11 cellular contexts compared by ENCODE assay signal in the genomic region with DNA sequence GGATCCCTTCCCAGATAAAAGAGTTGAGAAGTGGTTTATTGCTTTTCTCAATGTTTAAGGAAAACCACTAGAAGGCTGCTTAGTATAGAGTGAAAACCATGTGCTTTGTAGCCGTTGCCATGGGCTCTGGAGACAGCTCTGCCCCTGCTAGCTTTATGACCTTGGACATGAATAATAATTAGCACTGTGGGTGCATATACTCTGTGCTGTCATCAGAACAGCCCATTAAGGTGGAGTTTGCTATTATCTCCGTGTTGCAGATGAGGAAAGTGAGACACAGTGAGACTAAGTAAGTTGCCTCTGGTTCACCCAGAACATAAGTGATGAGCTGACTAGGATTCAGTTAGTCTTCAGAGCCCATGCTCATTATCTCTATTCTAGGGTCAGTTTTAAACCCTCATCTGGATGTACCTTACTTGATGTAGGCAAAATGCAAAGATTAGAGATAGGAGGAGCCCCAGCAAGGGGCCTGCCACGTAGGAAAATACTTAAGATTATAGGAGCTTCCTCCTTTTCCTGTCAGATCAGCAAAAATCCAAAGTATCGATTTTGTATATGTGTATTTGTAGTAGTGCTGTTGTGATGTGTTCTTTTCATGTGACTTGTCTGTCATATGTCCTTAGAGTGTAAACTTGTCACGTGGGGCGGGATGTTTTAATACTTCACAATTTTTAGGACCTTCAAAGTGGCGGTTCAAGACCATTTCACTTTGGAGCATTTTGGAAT.
DNase-seq lines count a peak whose midpoint lies in the region; ATAC-seq and TF ChIP-seq lines count a peak whose summit lies in the region.
"Had no signal": no experiment of that assay in that cellular context is flagged by ENCODE, and none has a peak within 500 bp of the region (broad histone marks: within the 10 kb centered on the region; RNA-seq: fewer than 3 reads in every experiment).

No MANE protein-coding gene starts in this region.

- H3K4me1 ChIP-seq in CD4-positive, alpha-beta memory T cell (ENCODE audit: insufficient read depth, low read length), result peaks cover 21% of the 10 kb centered on the region

- no peak for DNase-seq in CD4-positive, alpha-beta memory T cell
- DNase-seq in OCI-M1 (lab: John Stamatoyannopoulos, UW) (peak; percentile 60), posterior vena cava (ENCODE audit: low spot score) (no peak), 8988T (no peak)
- no peak for DNase-seq in activated CD8-positive, alpha-beta T cell treated with anti-CD3 and anti-CD28 coated beads, Interleukin-2, amount 10 ng/mL, durations not matched to agents 7 days and 5 days
- DNase-seq: DMS79, heart left ventricle, psoas muscle had no signal

- peaks cover 41 to 56% (median 49%) of the 10 kb centered on the region in 4 donors for H3K4me1 Mint-ChIP-seq in CD4-positive, alpha-beta memory T cell
- peaks cover 20% of the 10 kb centered on the region for H3K4me1 Mint-ChIP-seq in activated CD8-positive, alpha-beta T cell treated with anti-CD3 and anti-CD28 coated beads, Interleukin-2, amount 10 ng/mL, durations not matched to agents 7 days and 5 days (ENCODE audit: low read depth)

- CTCF ChIA-PET in CD4-positive, alpha-beta memory T cell (lab: Charles Lee; ENCODE audit: partially characterized antibody), result no interaction called here
- CTCF ChIA-PET in activated CD8-positive, alpha-beta T cell treated with anti-CD3 and anti-CD28 coated beads, Interleukin-2, amount 10 ng/mL, durations not matched to agents 7 days and 5 days (lab: Charles Lee), result interaction anchor here (1.2 kb wide), 1 partner anchor 10 kb away, joined by 3 read pairs; no protein-coding TSS in a partner anchor

- no peak overlapping the region for H3K27ac ChIP-seq in CD4-positive, alpha-beta memory T cell (ENCODE audit: low read depth, low read length)
- H3K27ac ChIP-seq: heart left ventricle, psoas muscle had no signal

- POLR2A ChIA-PET in CD4-positive, alpha-beta memory T cell (lab: Charles Lee; ENCODE audit: partially characterized antibody), result interaction anchor here (0.8 kb wide), 1 partner anchor 102 kb away, joined by 5 read pairs; a partner anchor contains a TSS
- POLR2A ChIA-PET in activated CD8-positive, alpha-beta T cell treated with anti-CD3 and anti-CD28 coated beads, Interleukin-2, amount 10 ng/mL, durations not matched to agents 7 days and 5 days (lab: Charles Lee), result no interaction called here

- ATAC-seq in GM21360 (IDR thresholded peaks at IDR 0.05; ENCODE audit: unreplicated experiment), result peak; percentile 29
- ATAC-seq in HG02885 (IDR thresholded peaks at IDR 0.05; ENCODE audit: poor library complexity, unreplicated experiment), result peak; percentile 44
- no peak for ATAC-seq in activated CD8-positive, alpha-beta T cell treated with anti-CD3 and anti-CD28 coated beads, Interleukin-2, amount 10 ng/mL, durations not matched to agents 7 days and 5 days
- ATAC-seq in GM18505 (IDR thresholded peaks at IDR 0.05; ENCODE audit: unreplicated experiment), result no peak
- ATAC-seq: heart left ventricle, psoas muscle had no signal

- intact Hi-C loops in CD4-positive, alpha-beta memory T cell (cut with micrococcal nuclease), result no loop called here
- intact Hi-C loops in posterior vena cava (cut with DNase I), result no loop called here

- no peaks in the 10 kb centered on the region for H3K27me3 ChIP-seq in CD4-positive, alpha-beta memory T cell (ENCODE audit: insufficient read depth, low read length)
- H3K27me3 ChIP-seq: heart left ventricle had no signal

- H3K4me3 ChIP-seq in CD4-positive, alpha-beta memory T cell (ENCODE audit: low read length in 2 of 2), result no peak overlapping the region
- H3K4me3 ChIP-seq: heart left ventricle, psoas muscle had no signal

- peak overlapping the region in 5 of 8 donors; percentile 13 to 71 (median 32) for H3K4me3 Mint-ChIP-seq in CD4-positive, alpha-beta memory T cell
- H3K4me3 Mint-ChIP-seq in activated CD8-positive, alpha-beta T cell treated with anti-CD3 and anti-CD28 coated beads, Interleukin-2, amount 10 ng/mL, durations not matched to agents 7 days and 5 days, result no peak overlapping the region

- no peaks in the 10 kb centered on the region for H3K27me3 Mint-ChIP-seq in CD4-positive, alpha-beta memory T cell
- no peaks in the 10 kb centered on the region for H3K27me3 Mint-ChIP-seq in activated CD8-positive, alpha-beta T cell treated with anti-CD3 and anti-CD28 coated beads, Interleukin-2, amount 10 ng/mL, durations not matched to agents 7 days and 5 days (ENCODE audit: low read depth)

- peak overlapping the region in 3 of 7 donors; percentile 7 to 72 (median 51) for H3K27ac Mint-ChIP-seq in CD4-positive, alpha-beta memory T cell
- H3K27ac Mint-ChIP-seq in activated CD8-positive, alpha-beta T cell treated with anti-CD3 and anti-CD28 coated beads, Interleukin-2, amount 10 ng/mL, durations not matched to agents 7 days and 5 days, result no peak overlapping the region

- H3K36me3 ChIP-seq in CD4-positive, alpha-beta memory T cell (ENCODE audit: insufficient read depth, low read length), result no peaks in the 10 kb centered on the region

- H3K9me3 Mint-ChIP-seq in CD4-positive, alpha-beta memory T cell, result peaks cover 0 to 4% (median 0%) of the 10 kb centered on the region in 8 donors
- no peaks in the 10 kb centered on the region for H3K9me3 Mint-ChIP-seq in activated CD8-positive, alpha-beta T cell treated with anti-CD3 and anti-CD28 coated beads, Interleukin-2, amount 10 ng/mL, durations not matched to agents 7 days and 5 days (ENCODE audit: insufficient read depth)

- TF ChIP-seq POLR2A in GM18505 (IDR thresholded peaks at IDR 0.05; ENCODE audit: borderline replicate concordance, extremely low read depth, insufficient read depth, insufficient read length), result no peak

- peaks cover 33 to 38% of the 10 kb centered on the region in 2 donors for H3K36me3 Mint-ChIP-seq in CD4-positive, alpha-beta memory T cell
- peaks cover 35% of the 10 kb centered on the region for H3K36me3 Mint-ChIP-seq in activated CD8-positive, alpha-beta T cell treated with anti-CD3 and anti-CD28 coated beads, Interleukin-2, amount 10 ng/mL, durations not matched to agents 7 days and 5 days (ENCODE audit: low read depth)

- no peaks in the 10 kb centered on the region for H3K9me3 ChIP-seq in CD4-positive, alpha-beta memory T cell (ENCODE audit: control insufficient read depth in 1 of 2, low read length in 2 of 2)
- H3K9me3 ChIP-seq: heart left ventricle, psoas muscle had no signal

Comparison
In these comparisons a context has a peak if more than half of its experiments do, and no peak if none do; other contexts are left out.
1. ATAC-seq: peak in GM21360 (single experiment) and HG02885 (single experiment); none in activated CD8-positive, alpha-beta T cell treated with anti-CD3 and anti-CD28 coated beads, Interleukin-2, amount 10 ng/mL, durations not matched to agents 7 days and 5 days (single experiment) and GM18505 (single experiment).